In the genomic region with DNA sequence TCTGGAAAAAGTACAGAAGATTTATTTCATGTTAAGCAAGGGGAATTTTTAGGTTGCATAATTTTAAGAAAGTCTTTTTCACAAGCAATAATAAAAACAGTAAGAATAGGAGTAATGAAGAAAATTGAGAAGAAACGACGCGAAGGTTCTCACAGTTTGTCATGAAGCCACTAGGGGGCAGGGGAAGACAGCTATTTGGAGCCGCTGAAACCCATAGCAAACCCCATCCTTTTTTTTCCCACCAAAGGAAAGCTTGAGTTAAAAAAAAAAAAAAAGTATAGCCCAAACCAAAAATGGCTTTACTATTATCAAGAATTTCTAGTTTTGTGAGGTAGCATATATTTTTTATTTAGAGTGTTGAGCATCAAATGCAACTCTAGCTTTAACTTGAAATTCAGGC, we compare ENCODE assay signal across 8 cellular contexts.
DNase-seq lines count a peak whose midpoint lies in the region; ATAC-seq, FAIRE-seq and TF ChIP-seq lines count a peak whose summit lies in the region.

No MANE protein-coding gene starts in this region.

- no peaks in the 10 kb centered on the region for H3K36me3 ChIP-seq in KMS-11 (ENCODE audit: insufficient read depth)
- H3K36me3 ChIP-seq in astrocyte (ENCODE audit: insufficient read depth, low read length) = no peaks in the 10 kb centered on the region

- no peaks in the 10 kb centered on the region for H3K4me1 Mint-ChIP-seq in astrocyte (ENCODE audit: low read depth, unreplicated experiment)

- H3K9me3 Mint-ChIP-seq in astrocyte (ENCODE audit: unreplicated experiment) = peaks cover 5% of the 10 kb centered on the region

- H2AFZ ChIP-seq in KMS-11 (ENCODE audit: low read depth) (no peak overlapping the region), astrocyte (ENCODE audit: low read depth, low read length) (no peak overlapping the region)

- peaks cover 12% of the 10 kb centered on the region for H3K27me3 Mint-ChIP-seq in astrocyte (ENCODE audit: low read depth, unreplicated experiment)

- ATAC-seq in GM19023 (IDR thresholded peaks at IDR 0.05; ENCODE audit: unreplicated experiment) = no peak

- H3K27me3 ChIP-seq in KMS-11 (ENCODE audit: insufficient read depth, low read depth) (no peaks in the 10 kb centered on the region), astrocyte (ENCODE audit: insufficient read depth, low read length) (peaks cover 8% of the 10 kb centered on the region)

- no peaks in the 10 kb centered on the region for H3K36me3 Mint-ChIP-seq in astrocyte (ENCODE audit: low read depth, unreplicated experiment)

- no peak overlapping the region for H3K4me3 ChIP-seq in KMS-11 (IDR thresholded peaks at IDR 0.05; ENCODE audit: insufficient read depth, low read depth, low read length)
- no peak overlapping the region for H3K4me3 ChIP-seq in astrocyte (ENCODE audit: insufficient read depth, low read depth, low read length)

- H3K9me3 ChIP-seq in astrocyte (ENCODE audit: insufficient read depth, low read depth, low read length) = no peaks in the 10 kb centered on the region

- H3K9ac ChIP-seq in KMS-11 = no peak overlapping the region
- no peak overlapping the region for H3K9ac ChIP-seq in astrocyte (ENCODE audit: low read length)

- TF ChIP-seq CTCF in KMS-11 (conservative IDR thresholded peaks at IDR 0.05; ENCODE audit: low read depth, low read length) (peak; percentile 97), astrocyte (IDR thresholded peaks at IDR 0.05; ENCODE audit: insufficient read depth, low read depth, low read length) (peak; percentile 89)

- H3K27ac ChIP-seq in KMS-11 (no peak overlapping the region), astrocyte (ENCODE audit: low read depth, low read length) (no peak overlapping the region)

- H4K20me1 ChIP-seq in KMS-11 (ENCODE audit: insufficient read depth) (no peaks in the 10 kb centered on the region), astrocyte (ENCODE audit: insufficient read depth, low read length) (no peaks in the 10 kb centered on the region)

- no peak for FAIRE-seq in astrocyte (lab: Jason Lieb, UNC)

- DNase-seq in SHP77 (lab: John Stamatoyannopoulos, UW) (peak; percentile 35 to 53), SHP77 treated with DMSO at 0.1 percent for 48 hours (lab: John Stamatoyannopoulos, UW) (no peak), RPMI8226 (peak; percentile 76), astrocyte (ENCODE audit: low read depth) (peak; percentile 12), iPS DF 4.7 (ENCODE audit: extremely low read depth, low spot score) (peak; percentile 9)
- peak in 2 of 3 donors; percentile 24 to 42 for DNase-seq in stimulated activated CD4-positive, alpha-beta T cell treated with anti-CD3 and anti-CD28 coated beads, Interleukin-12 subunit alpha, Interleukin-12 subunit beta, amount 100 ng/mL, for 48 hours (ENCODE audit: low read depth in 2 of 3, low spot score in 1 of 3)

- H3K4me3 Mint-ChIP-seq in astrocyte (ENCODE audit: unreplicated experiment) = no peak overlapping the region

- H3K4me1 ChIP-seq in KMS-11 (ENCODE audit: low read depth, poor library complexity, severe bottlenecking) = peaks cover 4% of the 10 kb centered on the region
- H3K4me1 ChIP-seq in astrocyte (ENCODE audit: insufficient read depth, low read length) = no peaks in the 10 kb centered on the region

- H3K27ac Mint-ChIP-seq in astrocyte (ENCODE audit: unreplicated experiment) = no peak overlapping the region

- H3K4me2 ChIP-seq in KMS-11 (no peak overlapping the region), astrocyte (ENCODE audit: low read length) (no peak overlapping the region)

- H3K79me2 ChIP-seq in KMS-11 (ENCODE audit: insufficient read depth, low read depth) (no peaks in the 10 kb centered on the region), astrocyte (ENCODE audit: insufficient read depth, low read length) (no peaks in the 10 kb centered on the region)
